Comparison of ENCODE assay signal across 8 cellular contexts in the genomic region with DNA sequence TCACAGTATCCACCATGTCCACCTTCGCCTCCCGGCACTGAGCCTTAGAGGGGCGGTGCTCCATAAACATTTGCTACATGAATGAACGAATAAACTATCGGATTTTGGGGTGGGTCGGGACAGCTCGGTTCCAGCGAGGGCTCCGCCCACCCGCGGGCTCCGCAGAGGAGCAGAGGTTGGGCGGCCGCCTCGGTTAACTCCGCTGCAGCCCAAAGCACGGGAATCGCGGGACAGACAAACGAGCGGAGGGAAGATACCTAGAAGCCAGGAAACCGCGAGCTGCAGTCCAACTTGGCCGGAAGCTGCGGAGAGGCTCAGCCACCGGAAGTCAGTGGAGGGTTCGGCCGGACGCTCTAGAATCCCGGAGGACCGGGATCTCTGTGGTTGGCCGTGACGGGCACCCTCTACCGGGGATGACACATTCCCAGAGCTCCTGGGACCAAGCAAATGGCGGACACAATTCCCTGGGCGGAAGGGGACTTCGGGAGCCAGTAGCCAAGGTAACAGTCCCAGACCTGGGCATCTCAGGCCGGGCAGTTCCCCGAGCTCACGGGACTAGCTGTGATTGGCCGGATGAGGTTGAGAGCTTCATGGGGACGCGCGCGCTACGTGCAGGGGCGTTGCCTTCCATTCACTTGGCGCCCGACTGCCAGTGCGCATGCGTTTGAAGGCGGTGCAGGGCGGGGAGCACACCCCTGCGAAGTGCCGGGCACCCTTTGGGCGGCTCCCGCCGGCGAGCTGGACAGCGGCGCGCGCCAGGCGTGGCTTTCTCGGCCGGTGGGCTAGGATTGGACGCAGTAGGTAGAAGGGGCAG. TPM values are rescaled to one million over a fixed set of nuclear protein-coding genes. Genes with fewer than 3 reads are reported as not detected.
DNase-seq lines count a peak whose midpoint lies in the region; FAIRE-seq and TF ChIP-seq lines count a peak whose summit lies in the region.

No MANE protein-coding gene starts in this region.

- in situ Hi-C loops in SK-MEL-5 (cut with HindIII; ENCODE audit: low pct_unique_long_range_greater_than_20kb, low sequenced_read_pairs), result no loop called here

- H3K36me3 Mint-ChIP-seq in HFFc6 (ENCODE audit: low read depth), result peaks cover 17% of the 10 kb centered on the region
- H3K36me3 Mint-ChIP-seq in activated naive CD4-positive, alpha-beta T cell treated with anti-CD3 and anti-CD28 coated beads, Interleukin-2, amount 10 ng/mL, durations not matched to agents 7 days and 5 days, result peaks cover 39% of the 10 kb centered on the region

- peak; percentile 48; the same call in 1 of the 2 replicates for TF ChIP-seq CTCF in HFFc6 (IDR thresholded peaks at IDR 0.05)

- H2AFZ ChIP-seq in neuron (ENCODE audit: low read depth, low read length), result peak overlapping the region; percentile 55

- H3K4me3 ChIP-seq in neuron (ENCODE audit: low read length), result peak overlapping the region; percentile 72

- FAIRE-seq in frontal cortex (lab: Jason Lieb, UNC), result peak; percentile 42

- H3K27ac Mint-ChIP-seq in HFFc6, result peak overlapping the region; percentile 99
- peak overlapping the region; percentile 97 for H3K27ac Mint-ChIP-seq in activated naive CD4-positive, alpha-beta T cell treated with anti-CD3 and anti-CD28 coated beads, Interleukin-2, amount 10 ng/mL, durations not matched to agents 7 days and 5 days

- H3K27me3 Mint-ChIP-seq in HFFc6 (ENCODE audit: insufficient read depth), result peaks cover 3% of the 10 kb centered on the region
- H3K27me3 Mint-ChIP-seq in activated naive CD4-positive, alpha-beta T cell treated with anti-CD3 and anti-CD28 coated beads, Interleukin-2, amount 10 ng/mL, durations not matched to agents 7 days and 5 days, result no peaks in the 10 kb centered on the region

- H3K9me3 ChIP-seq in neuron (ENCODE audit: low read length), result no peaks in the 10 kb centered on the region

- peak overlapping the region; percentile 95 for H3K4me3 Mint-ChIP-seq in HFFc6
- peak overlapping the region; percentile 96 for H3K4me3 Mint-ChIP-seq in activated naive CD4-positive, alpha-beta T cell treated with anti-CD3 and anti-CD28 coated beads, Interleukin-2, amount 10 ng/mL, durations not matched to agents 7 days and 5 days

- peaks cover 19% of the 10 kb centered on the region for H3K4me1 ChIP-seq in neuron (ENCODE audit: insufficient read depth, low read length)

- peaks cover 34% of the 10 kb centered on the region for H3K4me1 Mint-ChIP-seq in HFFc6 (ENCODE audit: low read depth)
- peaks cover 51% of the 10 kb centered on the region for H3K4me1 Mint-ChIP-seq in activated naive CD4-positive, alpha-beta T cell treated with anti-CD3 and anti-CD28 coated beads, Interleukin-2, amount 10 ng/mL, durations not matched to agents 7 days and 5 days

- peaks cover 35% of the 10 kb centered on the region for H3K36me3 ChIP-seq in neuron (ENCODE audit: insufficient read depth, low read length)

- CTCF ChIA-PET in activated naive CD4-positive, alpha-beta T cell treated with anti-CD3 and anti-CD28 coated beads, Interleukin-2, amount 10 ng/mL, durations not matched to agents 7 days and 5 days (lab: Charles Lee), result interaction anchor here (1.1 to 1.8 kb wide), 4 partner anchors 12 to 69 kb away, joined by 3 to 18 read pairs (median 5); a partner anchor contains a TSS

- peak; percentile 98 for DNase-seq in GM04504 (ENCODE audit: low read depth)
- peak; percentile 99 for DNase-seq in HFFc6
- peak; percentile 94 for DNase-seq in NAMALWA (ENCODE audit: low spot score)
- DNase-seq in SK-MEL-5 (ENCODE audit: low read depth, low spot score), result peak; percentile 98
- peak; percentile 98 for DNase-seq in activated naive CD4-positive, alpha-beta T cell treated with anti-CD3 and anti-CD28 coated beads, Interleukin-2, amount 10 ng/mL, durations not matched to agents 7 days and 5 days
- DNase-seq in frontal cortex (ENCODE audit: low spot score in 2 of 2), result peak; percentile 99
- DNase-seq in stromal cell of bone marrow (ENCODE audit: low read depth), result peak; percentile 97

- no peaks in the 10 kb centered on the region for H3K9me3 Mint-ChIP-seq in HFFc6
- H3K9me3 Mint-ChIP-seq in activated naive CD4-positive, alpha-beta T cell treated with anti-CD3 and anti-CD28 coated beads, Interleukin-2, amount 10 ng/mL, durations not matched to agents 7 days and 5 days, result no peaks in the 10 kb centered on the region

- no peaks in the 10 kb centered on the region for H3K27me3 ChIP-seq in neuron (ENCODE audit: insufficient read depth, low read length)

RNA-seq across cellular contexts. Expression of a gene that starts 0.5 kb away (rescaled TPM):
- 10 to 100 TPM; 18.5 to 27.1 (median 23.9) TPM for total RNA-seq in HFFc6 (2021; fragmentation: NEBNext Ultra II Directional; extraction: Animal tissue kit (Norgen Biotek cat#: 25700))
- total RNA-seq in SK-MEL-5 (2014; rRNA removed; shearing (Covaris generic)), result 2.1 and 3.8 TPM in 2 replicates
- polyA plus RNA-seq in SK-MEL-5 (2015; cell fraction: cytosol; rRNA removed), result 17.4 and 17.7 TPM in 2 replicates
- polyA plus RNA-seq in SK-MEL-5 (2015; cell fraction: nucleus; rRNA removed), result 35.9 and 87.0 TPM in 2 replicates
- 12.6 TPM for total RNA-seq in frontal cortex

RNA-seq across cellular contexts. Expression of a gene that starts 9.2 kb away (rescaled TPM):
- 10 to 100 TPM; 17.7 to 46.5 (median 22.0) TPM for total RNA-seq in HFFc6 (2021; fragmentation: NEBNext Ultra II Directional; extraction: Animal tissue kit (Norgen Biotek cat#: 25700))
- total RNA-seq in SK-MEL-5 (2014; rRNA removed; shearing (Covaris generic)), result not detected in 2 replicates
- not detected in 2 replicates for polyA plus RNA-seq in SK-MEL-5 (2015; cell fraction: cytosol; rRNA removed)
- not detected in 2 replicates for polyA plus RNA-seq in SK-MEL-5 (2015; cell fraction: nucleus; rRNA removed)
- 0.82 TPM for total RNA-seq in frontal cortex

RNA-seq across cellular contexts. Expression of a gene that starts 15.3 kb away (rescaled TPM):
- total RNA-seq in HFFc6 (2021; fragmentation: NEBNext Ultra II Directional; extraction: Animal tissue kit (Norgen Biotek cat#: 25700)), result 10 to 100 TPM; 18.0 to 28.9 (median 24.5) TPM
- total RNA-seq in SK-MEL-5 (2014; rRNA removed; shearing (Covaris generic)), result 14.8 and 19.0 TPM in 2 replicates
- polyA plus RNA-seq in SK-MEL-5 (2015; cell fraction: cytosol; rRNA removed), result 27.5 and 27.8 TPM in 2 replicates
- 37.6 and 40.4 TPM in 2 replicates for polyA plus RNA-seq in SK-MEL-5 (2015; cell fraction: nucleus; rRNA removed)
- 12.6 TPM for total RNA-seq in frontal cortex

RNA-seq across cellular contexts. Expression of a gene that starts 33.2 kb away (rescaled TPM):
- 1 to 10 TPM in 1 of 6 experiments, under 1 TPM in 5; 0.40 to 1.2 (median 0.73) TPM for total RNA-seq in HFFc6 (2021; fragmentation: NEBNext Ultra II Directional; extraction: Animal tissue kit (Norgen Biotek cat#: 25700))
- total RNA-seq in SK-MEL-5 (2014; rRNA removed; shearing (Covaris generic)), result not detected in 2 replicates
- polyA plus RNA-seq in SK-MEL-5 (2015; cell fraction: cytosol; rRNA removed), result 0.05 TPM in 1 of 2 replicates, not detected in the other
- polyA plus RNA-seq in SK-MEL-5 (2015; cell fraction: nucleus; rRNA removed), result not detected in 2 replicates
- 26.1 TPM for total RNA-seq in frontal cortex

Comparison
In these comparisons a context has a peak if more than half of its experiments do, and no peak if none do; other contexts are left out.
1. Peak in every context shown above with its lines: DNase-seq and H3K4me3 ChIP-seq.
2. RNA of a gene that starts 9.2 kb away (total RNA-seq): 17.7 to 46.5 TPM in HFFc6; 0.82 TPM in frontal cortex (single experiment) and not detected in SK-MEL-5; every median in the first group is over 10 times any median in the second.